In genomic region chr20:19978511-19979210, GRCh38 we compare ENCODE assay signal across 13 cellular contexts. TPM values are rescaled to one million over a fixed set of nuclear protein-coding genes. Genes with fewer than 3 reads are reported as not detected.
DNase-seq lines count a peak whose midpoint lies in the region; ATAC-seq, FAIRE-seq and TF ChIP-seq lines count a peak whose summit lies in the region.
"Had no signal": no experiment of that assay in that cellular context is flagged by ENCODE, and none has a peak within 500 bp of the region (broad histone marks: within the 10 kb centered on the region; RNA-seq: fewer than 3 reads in every experiment).

No MANE protein-coding gene starts in this region.

- H3K4me2 ChIP-seq in astrocyte (ENCODE audit: low read length): peak overlapping the region; percentile 89

- intact Hi-C loops in heart left ventricle (cut with DNase I): loop anchor here in 4 of 10 donors (5.0 kb wide), 6 partner anchors 36 to 216 kb away; no protein-coding TSS in a partner anchor

- H3K27ac ChIP-seq in astrocyte (ENCODE audit: low read depth, low read length): peak overlapping the region; percentile 2
- peak overlapping the region in 11 of 12 donors; percentile 90 to 96 (median 94) for H3K27ac ChIP-seq in heart left ventricle
- peak overlapping the region; percentile 28 for H3K27ac ChIP-seq in rectal smooth muscle tissue (ENCODE audit: low read depth, low read length)

- H3K4me3 Mint-ChIP-seq in astrocyte (ENCODE audit: unreplicated experiment): no peak overlapping the region
- H3K4me3 Mint-ChIP-seq: activated T-helper 17 cell treated with anti-CD3 and anti-CD28 coated beads, Interleukin-2, amount 50 U/mL, for 72 hours had no signal

- H3K4me3 ChIP-seq in AG04449 (ENCODE audit: low read depth, low read length) (0 out of 2 replicates have a peak overlapping the region, but pooled peaks have one; percentile 0), astrocyte (ENCODE audit: insufficient read depth, low read depth, low read length) (peak overlapping the region; percentile 25), heart left ventricle (peak overlapping the region in 6 of 12 donors; percentile 61 to 79 (median 66)), rectal smooth muscle tissue (ENCODE audit: low read length) (no peak overlapping the region)

- H3K36me3 ChIP-seq in astrocyte (ENCODE audit: insufficient read depth, low read length): no peaks in the 10 kb centered on the region
- H3K36me3 ChIP-seq in heart left ventricle: peaks cover 0 to 52% (median 18%) of the 10 kb centered on the region in 9 donors
- H3K36me3 ChIP-seq in rectal smooth muscle tissue (ENCODE audit: control insufficient read depth, insufficient read depth, low read length): peaks cover 2% of the 10 kb centered on the region

- peaks cover 85% of the 10 kb centered on the region for H3K79me2 ChIP-seq in astrocyte (ENCODE audit: insufficient read depth, low read length)

- no peak for TF ChIP-seq CTCF in AG04449 (IDR thresholded peaks at IDR 0.05; ENCODE audit: insufficient read depth, low read length, missing control alignments)
- no peak for TF ChIP-seq CTCF in astrocyte (IDR thresholded peaks at IDR 0.05; ENCODE audit: insufficient read depth, low read depth, low read length)
- no peak for TF ChIP-seq CTCF in heart left ventricle (IDR thresholded peaks at IDR 0.05)

- peaks cover 52% of the 10 kb centered on the region for H4K20me1 ChIP-seq in astrocyte (ENCODE audit: insufficient read depth, low read length)

- no peak for TF ChIP-seq POLR2A in heart left ventricle (IDR thresholded peaks at IDR 0.05)

- POLR2A ChIA-PET in AG04449 (lab: Yijun Ruan, JAX): interaction anchor here (0.7 kb wide), 1 partner anchor 16 kb away, joined by 3 read pairs; no protein-coding TSS in a partner anchor

- peaks cover 43% of the 10 kb centered on the region for H3K4me1 ChIP-seq in astrocyte (ENCODE audit: insufficient read depth, low read length)
- peaks cover 16 to 98% (median 86%) of the 10 kb centered on the region in 12 donors for H3K4me1 ChIP-seq in heart left ventricle
- peaks cover 26% of the 10 kb centered on the region for H3K4me1 ChIP-seq in rectal smooth muscle tissue (ENCODE audit: control insufficient read depth, insufficient read depth, low read length)

- ATAC-seq in heart left ventricle: peak in 3 of 4 donors; percentile 23 to 46 (median 36)
- no peak for ATAC-seq in HG02852 (IDR thresholded peaks at IDR 0.05; ENCODE audit: unreplicated experiment)
- ATAC-seq in GM19351 (IDR thresholded peaks at IDR 0.05; ENCODE audit: unreplicated experiment): no peak
- ATAC-seq: activated T-helper 17 cell treated with anti-CD3 and anti-CD28 coated beads, Interleukin-2, amount 50 U/mL, for 72 hours had no signal

- H3K27me3 ChIP-seq in astrocyte (ENCODE audit: insufficient read depth, low read length) (no peaks in the 10 kb centered on the region), heart left ventricle (no peaks in the 10 kb centered on the region), rectal smooth muscle tissue (ENCODE audit: control insufficient read depth, insufficient read depth, low read length) (no peaks in the 10 kb centered on the region)

- FAIRE-seq in astrocyte (lab: Jason Lieb, UNC): no peak

- peaks cover 7% of the 10 kb centered on the region for H3K36me3 Mint-ChIP-seq in astrocyte (ENCODE audit: low read depth, unreplicated experiment)

- DNase-seq in AG04449 (ENCODE audit: low read depth, low spot score): no peak
- DNase-seq in astrocyte (ENCODE audit: low read depth): no peak
- peak in 4 of 5 donors; percentile 57 to 81 (median 64) for DNase-seq in heart left ventricle
- DNase-seq in NCI-H1436 treated with DMSO at 0.1 percent for 48 hours (lab: John Stamatoyannopoulos, UW): no peak
- no peak for DNase-seq in NCI-H146 (lab: John Stamatoyannopoulos, UW)
- DNase-seq: activated CD4-positive, alpha-beta T cell treated with anti-CD3 and anti-CD28 coated beads for 48 hours; AML-193; glutamatergic neuron; NCI-H748 treated with DMSO at 0.1 percent for 48 hours had no signal

- CTCF ChIA-PET in AG04449 (lab: Yijun Ruan, JAX): interaction anchor here (1.2 to 5.4 kb wide), 2 partner anchors 14 to 40 kb away, joined by 3 to 54 read pairs; no protein-coding TSS in a partner anchor

- H3K9me3 Mint-ChIP-seq in astrocyte (ENCODE audit: unreplicated experiment): no peaks in the 10 kb centered on the region
- H3K9me3 Mint-ChIP-seq: activated T-helper 17 cell treated with anti-CD3 and anti-CD28 coated beads, Interleukin-2, amount 50 U/mL, for 72 hours had no signal

- H3K27ac Mint-ChIP-seq in astrocyte (ENCODE audit: unreplicated experiment): peak overlapping the region; percentile 67
- H3K27ac Mint-ChIP-seq: activated T-helper 17 cell treated with anti-CD3 and anti-CD28 coated beads, Interleukin-2, amount 50 U/mL, for 72 hours had no signal

- H3K9ac ChIP-seq in astrocyte (ENCODE audit: low read length): no peak overlapping the region
- H3K9ac ChIP-seq in rectal smooth muscle tissue (ENCODE audit: low read length): no peak overlapping the region

- no peaks in the 10 kb centered on the region for H3K27me3 Mint-ChIP-seq in astrocyte (ENCODE audit: low read depth, unreplicated experiment)
- H3K27me3 Mint-ChIP-seq: activated T-helper 17 cell treated with anti-CD3 and anti-CD28 coated beads, Interleukin-2, amount 50 U/mL, for 72 hours had no signal

- no peaks in the 10 kb centered on the region for H3K9me3 ChIP-seq in astrocyte (ENCODE audit: insufficient read depth, low read depth, low read length)
- H3K9me3 ChIP-seq in heart left ventricle: no peaks in the 10 kb centered on the region

- H2AFZ ChIP-seq in astrocyte (ENCODE audit: low read depth, low read length): no peak overlapping the region

- peaks cover 65% of the 10 kb centered on the region for H3K4me1 Mint-ChIP-seq in astrocyte (ENCODE audit: low read depth, unreplicated experiment)

- WGBS in heart left ventricle, 4 donors: 44 to 52% (median 49%) methylated on average over 6 of the region's 6 CpGs

RNA-seq across cellular contexts. Expression of gene NAA20, which starts 38.5 kb away (rescaled TPM):
- total RNA-seq in astrocyte (61.5 and 73.0 TPM in 2 replicates), heart left ventricle (10 to 100 TPM; 36.0 to 79.8 (median 59.1) TPM)
- 100 to 1,000 TPM; 108 to 130 TPM for polyA plus RNA-seq in heart left ventricle

Comparison
In these comparisons a context has a peak if more than half of its experiments do, and no peak if none do; other contexts are left out.
1. DNase-seq: peak in heart left ventricle (4 of 5); none in AG04449 (single experiment), astrocyte (single experiment), NCI-H1436 treated with DMSO at 0.1 percent for 48 hours (single experiment) and NCI-H146 (single experiment).
2. H3K27ac ChIP-seq: peak in every context shown above with its lines; median percentile 94 in heart left ventricle; 28 in rectal smooth muscle tissue; 2 in astrocyte.
3. ATAC-seq: peak in heart left ventricle (3 of 4); none in HG02852 (single experiment) and GM19351 (single experiment).